ENCODE assay signal across 19 cellular contexts in the genomic region with DNA sequence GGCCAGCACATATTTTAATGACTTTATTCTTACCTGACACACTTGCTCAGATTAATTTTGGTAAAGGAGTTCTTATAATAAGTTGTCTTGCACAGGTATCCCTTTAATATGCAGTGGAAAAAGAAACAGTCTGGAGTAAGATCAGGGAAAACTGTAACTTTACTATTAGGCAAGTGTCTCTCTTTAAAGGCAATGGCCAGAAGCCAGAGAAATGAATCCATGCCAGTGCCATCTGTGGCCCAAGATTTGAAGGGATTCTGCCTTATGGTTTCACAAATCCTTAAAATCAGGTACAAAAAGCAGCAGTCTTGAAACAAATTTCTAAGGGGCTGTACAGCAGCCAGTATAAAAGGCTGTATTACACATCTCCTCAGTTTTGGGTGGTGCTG. TPM values are rescaled to one million over a fixed set of nuclear protein-coding genes. Genes with fewer than 3 reads are reported as not detected.
DNase-seq lines count a peak whose midpoint lies in the region; ATAC-seq and TF ChIP-seq lines count a peak whose summit lies in the region.
"Had no signal": no experiment of that assay in that cellular context is flagged by ENCODE, and none has a peak within 500 bp of the region (broad histone marks: within the 10 kb centered on the region; RNA-seq: fewer than 3 reads in every experiment).

No MANE protein-coding gene starts in this region.

- H3K9me3 Mint-ChIP-seq in activated naive CD8-positive, alpha-beta T cell treated with anti-CD3 and anti-CD28 coated beads, Interleukin-2, amount 10 ng/mL, durations not matched to agents 7 days and 5 days, result no peaks in the 10 kb centered on the region
- H3K9me3 Mint-ChIP-seq in activated naive CD8-positive, alpha-beta T cell treated with anti-CD3 and anti-CD28 coated beads, Interleukin-2, amount 50 U/mL, for 24 hours, result no peaks in the 10 kb centered on the region
- H3K9me3 Mint-ChIP-seq: stimulated activated naive CD8-positive, alpha-beta T cell treated with anti-CD3 and anti-CD28 coated beads, Interleukin-15, amount 100 ng/mL, for 72 hours had no signal

- peaks cover 0 to 6% (median 0%) of the 10 kb centered on the region in 5 donors for H3K4me1 ChIP-seq in subcutaneous abdominal adipose tissue (ENCODE audit: control insufficient read depth in 5 of 5, insufficient read depth in 5 of 5, low read length in 5 of 5)

- POLR2A ChIA-PET in activated naive CD8-positive, alpha-beta T cell treated with anti-CD3 and anti-CD28 coated beads, Interleukin-2, amount 10 ng/mL, durations not matched to agents 7 days and 5 days (lab: Charles Lee), result no interaction called here

- H3K36me3 Mint-ChIP-seq in activated naive CD8-positive, alpha-beta T cell treated with anti-CD3 and anti-CD28 coated beads, Interleukin-2, amount 10 ng/mL, durations not matched to agents 7 days and 5 days, result peaks cover 18% of the 10 kb centered on the region
- peaks cover 22% of the 10 kb centered on the region for H3K36me3 Mint-ChIP-seq in activated naive CD8-positive, alpha-beta T cell treated with anti-CD3 and anti-CD28 coated beads, Interleukin-2, amount 50 U/mL, for 24 hours (ENCODE audit: low read depth)

- H3K27ac Mint-ChIP-seq in activated naive CD8-positive, alpha-beta T cell treated with anti-CD3 and anti-CD28 coated beads, Interleukin-2, amount 10 ng/mL, durations not matched to agents 7 days and 5 days, result peak overlapping the region; percentile 8
- H3K27ac Mint-ChIP-seq in activated naive CD8-positive, alpha-beta T cell treated with anti-CD3 and anti-CD28 coated beads, Interleukin-2, amount 50 U/mL, for 24 hours, result no peak overlapping the region

- peaks cover 3% of the 10 kb centered on the region for H3K4me1 Mint-ChIP-seq in activated naive CD8-positive, alpha-beta T cell treated with anti-CD3 and anti-CD28 coated beads, Interleukin-2, amount 10 ng/mL, durations not matched to agents 7 days and 5 days
- no peaks in the 10 kb centered on the region for H3K4me1 Mint-ChIP-seq in activated naive CD8-positive, alpha-beta T cell treated with anti-CD3 and anti-CD28 coated beads, Interleukin-2, amount 50 U/mL, for 24 hours
- H3K4me1 Mint-ChIP-seq: stimulated activated naive CD8-positive, alpha-beta T cell treated with anti-CD3 and anti-CD28 coated beads, Interleukin-15, amount 100 ng/mL, for 72 hours had no signal

- H3K4me3 Mint-ChIP-seq in activated naive CD8-positive, alpha-beta T cell treated with anti-CD3 and anti-CD28 coated beads, Interleukin-2, amount 10 ng/mL, durations not matched to agents 7 days and 5 days, result no peak overlapping the region
- no peak overlapping the region for H3K4me3 Mint-ChIP-seq in activated naive CD8-positive, alpha-beta T cell treated with anti-CD3 and anti-CD28 coated beads, Interleukin-2, amount 50 U/mL, for 24 hours
- H3K4me3 Mint-ChIP-seq: stimulated activated naive CD8-positive, alpha-beta T cell treated with anti-CD3 and anti-CD28 coated beads, Interleukin-15, amount 100 ng/mL, for 72 hours had no signal

- H3K9me3 ChIP-seq in subcutaneous abdominal adipose tissue (ENCODE audit: control insufficient read depth in 5 of 5, low read length in 5 of 5), result no peaks in the 10 kb centered on the region
- H3K9me3 ChIP-seq: heart left ventricle, right atrium auricular region had no signal

- H3K27me3 Mint-ChIP-seq in activated naive CD8-positive, alpha-beta T cell treated with anti-CD3 and anti-CD28 coated beads, Interleukin-2, amount 10 ng/mL, durations not matched to agents 7 days and 5 days, result no peaks in the 10 kb centered on the region
- H3K27me3 Mint-ChIP-seq in activated naive CD8-positive, alpha-beta T cell treated with anti-CD3 and anti-CD28 coated beads, Interleukin-2, amount 50 U/mL, for 24 hours, result no peaks in the 10 kb centered on the region
- H3K27me3 Mint-ChIP-seq: stimulated activated naive CD8-positive, alpha-beta T cell treated with anti-CD3 and anti-CD28 coated beads, Interleukin-15, amount 100 ng/mL, for 72 hours had no signal

- no peak for TF ChIP-seq CTCF in fibroblast of mammary gland (conservative IDR thresholded peaks at IDR 0.05; ENCODE audit: control insufficient read depth, insufficient read depth, low read depth, low read length)

- H3K9ac ChIP-seq in subcutaneous abdominal adipose tissue (ENCODE audit: low read length in 5 of 5), result peak overlapping the region in 1 of 5 donors; percentile 41

- H3K4me3 ChIP-seq in fibroblast of mammary gland (ENCODE audit: control insufficient read depth, low read depth, low read length) (no peak overlapping the region), subcutaneous abdominal adipose tissue (ENCODE audit: low read depth in 1 of 5, low read length in 5 of 5) (no peak overlapping the region)
- H3K4me3 ChIP-seq: GM12878, heart left ventricle, right atrium auricular region had no signal

- peak overlapping the region; percentile 18 for H3K27ac ChIP-seq in subcutaneous abdominal adipose tissue (ENCODE audit: low read depth, low read length)
- H3K27ac ChIP-seq: right atrium auricular region had no signal

- H3K36me3 ChIP-seq in subcutaneous abdominal adipose tissue (ENCODE audit: control insufficient read depth in 5 of 5, insufficient read depth in 5 of 5, low read length in 5 of 5), result peaks cover 9 to 29% (median 23%) of the 10 kb centered on the region in 5 donors

- no peak for DNase-seq in activated naive CD8-positive, alpha-beta T cell treated with anti-CD3 and anti-CD28 coated beads, Interleukin-2, amount 10 ng/mL, durations not matched to agents 7 days and 5 days
- DNase-seq in activated naive CD8-positive, alpha-beta T cell treated with anti-CD3 and anti-CD28 coated beads, Interleukin-2, amount 50 U/mL, for 24 hours, result no peak
- peak; percentile 21 for DNase-seq in NCI-H524 treated with DMSO at 0.1 percent for 48 hours (lab: John Stamatoyannopoulos, UW)
- DNase-seq in fibroblast of mammary gland (ENCODE audit: low read depth), result peak; percentile 16
- DNase-seq in middle frontal gyrus (ENCODE audit: extremely low spot score, low spot score), result no peak
- DNase-seq in AML-193 (lab: John Stamatoyannopoulos, UW), result no peak
- DNase-seq: activated gamma-delta T cell; heart left ventricle; mesenchymal stem cell; NCI-H1436 treated with DMSO at 0.1 percent for 48 hours; NCI-H345; stimulated activated naive CD8-positive, alpha-beta T cell treated with anti-CD3 and anti-CD28 coated beads, Interleukin-15, amount 100 ng/mL, for 72 hours; T-helper 2 cell had no signal

- no peak for ATAC-seq in activated naive CD8-positive, alpha-beta T cell treated with anti-CD3 and anti-CD28 coated beads, Interleukin-2, amount 10 ng/mL, durations not matched to agents 7 days and 5 days (ENCODE audit: low read depth)
- no peak for ATAC-seq in activated naive CD8-positive, alpha-beta T cell treated with anti-CD3 and anti-CD28 coated beads, Interleukin-2, amount 50 U/mL, for 24 hours
- ATAC-seq in HG02623 (IDR thresholded peaks at IDR 0.05; ENCODE audit: unreplicated experiment), result no peak
- ATAC-seq: activated CD4-positive, CD25-positive, alpha-beta regulatory T cell treated with anti-CD3 and anti-CD28 coated beads, Interleukin-2, amount 50 U/mL, for 24 hours; esophagus mucosa; GM12878; heart left ventricle; stimulated activated naive CD8-positive, alpha-beta T cell treated with anti-CD3 and anti-CD28 coated beads, Interleukin-15, amount 100 ng/mL, for 72 hours had no signal

- H3K27me3 ChIP-seq in subcutaneous abdominal adipose tissue (ENCODE audit: control insufficient read depth in 5 of 5, insufficient read depth in 4 of 5, low read length in 5 of 5), result no peaks in the 10 kb centered on the region
- H3K27me3 ChIP-seq: heart left ventricle, right atrium auricular region had no signal

RNA-seq across cellular contexts. Expression of gene NFYB, which starts 22.4 kb away (rescaled TPM):
- total RNA-seq in activated naive CD8-positive, alpha-beta T cell treated with anti-CD3 and anti-CD28 coated beads, Interleukin-2, amount 10 ng/mL, durations not matched to agents 7 days and 5 days, result 10 to 100 TPM; 24.8 to 28.5 TPM

RNA-seq across cellular contexts. Expression of gene HCFC2, which starts 51.2 kb away (rescaled TPM):
- 10 to 100 TPM; 12.7 to 13.5 TPM for total RNA-seq in activated naive CD8-positive, alpha-beta T cell treated with anti-CD3 and anti-CD28 coated beads, Interleukin-2, amount 10 ng/mL, durations not matched to agents 7 days and 5 days

Comparison
In these comparisons a context has a peak if more than half of its experiments do, and no peak if none do; other contexts are left out.
1. DNase-seq: peak in NCI-H524 treated with DMSO at 0.1 percent for 48 hours (single experiment) and fibroblast of mammary gland (single experiment); none in activated naive CD8-positive, alpha-beta T cell treated with anti-CD3 and anti-CD28 coated beads, Interleukin-2, amount 10 ng/mL, durations not matched to agents 7 days and 5 days (single experiment), activated naive CD8-positive, alpha-beta T cell treated with anti-CD3 and anti-CD28 coated beads, Interleukin-2, amount 50 U/mL, for 24 hours (single experiment), middle frontal gyrus (single experiment) and AML-193 (0 of 2).